In the genomic region with DNA sequence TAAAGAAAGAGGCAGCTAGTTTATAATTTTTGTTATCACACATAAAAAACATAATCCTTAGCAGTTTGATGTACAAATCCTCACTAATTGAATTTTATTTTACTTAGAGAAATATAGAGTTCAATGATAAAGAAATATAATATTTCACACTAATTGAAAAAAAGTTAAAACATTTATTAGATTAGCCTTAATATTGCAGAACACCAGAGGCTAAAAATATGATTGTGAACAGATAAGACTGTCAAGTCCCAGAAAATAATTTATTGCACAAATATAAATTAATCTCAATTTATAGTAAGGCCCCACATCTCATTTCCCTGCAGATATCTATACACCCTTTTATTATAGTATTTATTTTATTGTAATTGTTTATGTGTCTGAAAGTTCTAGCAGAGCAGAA, we compare ENCODE assay signal across 2 cellular contexts.
TF ChIP-seq lines count a peak whose summit lies in the region.

No MANE protein-coding gene starts in this region.

TF ChIP-seq in SK-N-SH treated with all-trans-retinoic acid at 6 μM for 48 hours, 23 proteins besides CTCF, POLR2A, EP300 and RAD21 (continued from another document):
- TF ChIP-seq, protein P1, sequence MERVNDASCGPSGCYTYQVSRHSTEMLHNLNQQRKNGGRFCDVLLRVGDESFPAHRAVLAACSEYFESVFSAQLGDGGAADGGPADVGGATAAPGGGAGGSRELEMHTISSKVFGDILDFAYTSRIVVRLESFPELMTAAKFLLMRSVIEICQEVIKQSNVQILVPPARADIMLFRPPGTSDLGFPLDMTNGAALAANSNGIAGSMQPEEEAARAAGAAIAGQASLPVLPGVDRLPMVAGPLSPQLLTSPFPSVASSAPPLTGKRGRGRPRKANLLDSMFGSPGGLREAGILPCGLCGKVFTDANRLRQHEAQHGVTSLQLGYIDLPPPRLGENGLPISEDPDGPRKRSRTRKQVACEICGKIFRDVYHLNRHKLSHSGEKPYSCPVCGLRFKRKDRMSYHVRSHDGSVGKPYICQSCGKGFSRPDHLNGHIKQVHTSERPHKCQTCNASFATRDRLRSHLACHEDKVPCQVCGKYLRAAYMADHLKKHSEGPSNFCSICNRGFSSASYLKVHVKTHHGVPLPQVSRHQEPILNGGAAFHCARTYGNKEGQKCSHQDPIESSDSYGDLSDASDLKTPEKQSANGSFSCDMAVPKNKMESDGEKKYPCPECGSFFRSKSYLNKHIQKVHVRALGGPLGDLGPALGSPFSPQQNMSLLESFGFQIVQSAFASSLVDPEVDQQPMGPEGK (CRISPR knock-in tag; IDR thresholded peaks at IDR 0.05; ENCODE audit: borderline replicate concordance) = no peak
- TF ChIP-seq RARB (CRISPR knock-in tag; IDR thresholded peaks at IDR 0.05) (no peak), SNAI2 (CRISPR knock-in tag; IDR thresholded peaks at IDR 0.05) (no peak), OSR1 (CRISPR knock-in tag; IDR thresholded peaks at IDR 0.05) (no peak), CSDC2 (CRISPR knock-in tag; IDR thresholded peaks at IDR 0.05) (no peak), ZNF565 (CRISPR knock-in tag; conservative IDR thresholded peaks at IDR 0.05; ENCODE audit: low read depth) (no peak), ZNF8 (CRISPR knock-in tag; IDR thresholded peaks at IDR 0.05) (no peak), ISL1 (CRISPR knock-in tag; IDR thresholded peaks at IDR 0.05) (peak; percentile 74)

TF ChIP-seq in SK-N-SH, 30 proteins besides CTCF, POLR2A, EP300 and RAD21 (continued from another document):
- TF ChIP-seq, protein P2, sequence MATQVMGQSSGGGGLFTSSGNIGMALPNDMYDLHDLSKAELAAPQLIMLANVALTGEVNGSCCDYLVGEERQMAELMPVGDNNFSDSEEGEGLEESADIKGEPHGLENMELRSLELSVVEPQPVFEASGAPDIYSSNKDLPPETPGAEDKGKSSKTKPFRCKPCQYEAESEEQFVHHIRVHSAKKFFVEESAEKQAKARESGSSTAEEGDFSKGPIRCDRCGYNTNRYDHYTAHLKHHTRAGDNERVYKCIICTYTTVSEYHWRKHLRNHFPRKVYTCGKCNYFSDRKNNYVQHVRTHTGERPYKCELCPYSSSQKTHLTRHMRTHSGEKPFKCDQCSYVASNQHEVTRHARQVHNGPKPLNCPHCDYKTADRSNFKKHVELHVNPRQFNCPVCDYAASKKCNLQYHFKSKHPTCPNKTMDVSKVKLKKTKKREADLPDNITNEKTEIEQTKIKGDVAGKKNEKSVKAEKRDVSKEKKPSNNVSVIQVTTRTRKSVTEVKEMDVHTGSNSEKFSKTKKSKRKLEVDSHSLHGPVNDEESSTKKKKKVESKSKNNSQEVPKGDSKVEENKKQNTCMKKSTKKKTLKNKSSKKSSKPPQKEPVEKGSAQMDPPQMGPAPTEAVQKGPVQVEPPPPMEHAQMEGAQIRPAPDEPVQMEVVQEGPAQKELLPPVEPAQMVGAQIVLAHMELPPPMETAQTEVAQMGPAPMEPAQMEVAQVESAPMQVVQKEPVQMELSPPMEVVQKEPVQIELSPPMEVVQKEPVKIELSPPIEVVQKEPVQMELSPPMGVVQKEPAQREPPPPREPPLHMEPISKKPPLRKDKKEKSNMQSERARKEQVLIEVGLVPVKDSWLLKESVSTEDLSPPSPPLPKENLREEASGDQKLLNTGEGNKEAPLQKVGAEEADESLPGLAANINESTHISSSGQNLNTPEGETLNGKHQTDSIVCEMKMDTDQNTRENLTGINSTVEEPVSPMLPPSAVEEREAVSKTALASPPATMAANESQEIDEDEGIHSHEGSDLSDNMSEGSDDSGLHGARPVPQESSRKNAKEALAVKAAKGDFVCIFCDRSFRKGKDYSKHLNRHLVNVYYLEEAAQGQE (IDR thresholded peaks at IDR 0.05; ENCODE audit: low read depth, low read length) = no peak
- no peak for TF ChIP-seq EZH2phosphoT487 (IDR thresholded peaks at IDR 0.05; ENCODE audit: borderline replicate concordance, low read depth)
- no peak for TF ChIP-seq TEAD4 (IDR thresholded peaks at IDR 0.05; ENCODE audit: borderline replicate concordance, insufficient read depth)
- TF ChIP-seq FOSL2 (IDR thresholded peaks at IDR 0.05; ENCODE audit: borderline replicate concordance, low read depth) = no peak
- no peak for TF ChIP-seq TAF1 (IDR thresholded peaks at IDR 0.05; ENCODE audit: borderline replicate concordance, low read depth, low read length)
- TF ChIP-seq, protein P3, sequence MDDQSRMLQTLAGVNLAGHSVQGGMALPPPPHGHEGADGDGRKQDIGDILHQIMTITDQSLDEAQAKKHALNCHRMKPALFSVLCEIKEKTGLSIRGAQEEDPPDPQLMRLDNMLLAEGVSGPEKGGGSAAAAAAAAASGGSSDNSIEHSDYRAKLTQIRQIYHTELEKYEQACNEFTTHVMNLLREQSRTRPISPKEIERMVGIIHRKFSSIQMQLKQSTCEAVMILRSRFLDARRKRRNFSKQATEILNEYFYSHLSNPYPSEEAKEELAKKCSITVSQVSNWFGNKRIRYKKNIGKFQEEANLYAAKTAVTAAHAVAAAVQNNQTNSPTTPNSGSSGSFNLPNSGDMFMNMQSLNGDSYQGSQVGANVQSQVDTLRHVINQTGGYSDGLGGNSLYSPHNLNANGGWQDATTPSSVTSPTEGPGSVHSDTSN (IDR thresholded peaks at IDR 0.05) = no peak
- no peak for TF ChIP-seq TCF12 (IDR thresholded peaks at IDR 0.05)
- no peak for TF ChIP-seq RFX5 (IDR thresholded peaks at IDR 0.05; ENCODE audit: low read length)
- TF ChIP-seq POLR2AphosphoS5 (IDR thresholded peaks at IDR 0.05; ENCODE audit: low read depth, low read length) = no peak
TF ChIP-seq in SK-N-SH: peak in this region for 0.
